ENCODE assay signal across 8 cellular contexts in genomic region chr2:217650716-217651360, GRCh38.
DNase-seq lines count a peak whose midpoint lies in the region; ATAC-seq and TF ChIP-seq lines count a peak whose summit lies in the region.

No MANE protein-coding gene starts in this region.

- ATAC-seq in HG03108 (IDR thresholded peaks at IDR 0.05; ENCODE audit: unreplicated experiment), result peak; percentile 76
- no peak for ATAC-seq in GM19023 (IDR thresholded peaks at IDR 0.05; ENCODE audit: unreplicated experiment)

- no peak overlapping the region for H3K4me3 Mint-ChIP-seq in brain

- peaks cover 0 to 2% (median 0%) of the 10 kb centered on the region in 5 experiments for H3K9me3 Mint-ChIP-seq in brain

- DNase-seq in stimulated activated CD4-positive, alpha-beta T cell treated with anti-CD3 and anti-CD28 coated beads, Interleukin-1b, Interleukin-23, amount 100 ng/mL, for 48 hours, result peak; percentile 7
- no peak for DNase-seq in stimulated activated CD4-positive, alpha-beta T cell treated with anti-CD3 and anti-CD28 coated beads, Interleukin-12 subunit alpha, Interleukin-12 subunit beta, amount 100 ng/mL, for 4 hours
- peak; percentile 33 for DNase-seq in NCI-H748 treated with DMSO at 0.1 percent for 48 hours (lab: John Stamatoyannopoulos, UW)
- peak; percentile 92 for DNase-seq in iPS-NIHi7 (ENCODE audit: extremely low spot score)
- peak; percentile 84 for DNase-seq in superior temporal gyrus (ENCODE audit: extremely low spot score)

- H3K36me3 Mint-ChIP-seq in brain, result no peaks in the 10 kb centered on the region

- peak overlapping the region in 4 of 5 experiments; percentile 44 to 62 (median 50) for H3K27ac Mint-ChIP-seq in brain

- peaks cover 3% of the 10 kb centered on the region for H3K27me3 Mint-ChIP-seq in brain

- H3K4me1 Mint-ChIP-seq in brain, result peaks cover 42% of the 10 kb centered on the region

- peak; percentile 52 to 75 for TF ChIP-seq CTCF in brain (conservative IDR thresholded peaks at IDR 0.05)
